1 cellular context compared by ENCODE assay signal in genomic region chr10:12042409-12042796, GRCh38.
TF ChIP-seq lines count a peak whose summit lies in the region.

No MANE protein-coding gene starts in this region.

TF ChIP-seq in IMR-90, 13 proteins besides CTCF, POLR2A, EP300 and RAD21:
- TF ChIP-seq MAZ (IDR thresholded peaks at IDR 0.05; ENCODE audit: borderline replicate concordance, low read depth, low read length) (no peak), NFE2L2 (IDR thresholded peaks at IDR 0.05; ENCODE audit: low read depth, low read length) (no peak), RCOR1 (IDR thresholded peaks at IDR 0.05; ENCODE audit: insufficient replicate concordance, low read length) (no peak), CHD1 (IDR thresholded peaks at IDR 0.05; ENCODE audit: low read depth, low read length) (no peak), MXI1 (IDR thresholded peaks at IDR 0.05; ENCODE audit: borderline replicate concordance, low read depth, low read length) (no peak), USF2 (IDR thresholded peaks at IDR 0.05; ENCODE audit: low read depth, low read length) (no peak), BHLHE40 (IDR thresholded peaks at IDR 0.05; ENCODE audit: low read depth, low read length) (no peak), MAFK (IDR thresholded peaks at IDR 0.05; ENCODE audit: low read depth, low read length) (no peak), SMC3 (IDR thresholded peaks at IDR 0.05; ENCODE audit: low read depth, low read length) (no peak), ELK1 (IDR thresholded peaks at IDR 0.05; ENCODE audit: borderline replicate concordance, low read depth, low read length) (no peak), RFX5 (IDR thresholded peaks at IDR 0.05; ENCODE audit: low read depth, low read length) (no peak), FOS (IDR thresholded peaks at IDR 0.05; ENCODE audit: low read depth, low read length) (no peak), CEBPB (IDR thresholded peaks at IDR 0.05; ENCODE audit: low read depth, low read length) (no peak)
